2 cellular contexts compared by ENCODE assay signal in genomic region chr4:106401157-106401556, GRCh38.
TF ChIP-seq lines count a peak whose summit lies in the region.

No MANE protein-coding gene starts in this region.

TF ChIP-seq in HepG2, 621 proteins besides CTCF, POLR2A, EP300 and RAD21:
- TF ChIP-seq ZNF614 (CRISPR knock-in tag; IDR thresholded peaks at IDR 0.05; ENCODE audit: borderline replicate concordance) (no peak), SMAD1 (CRISPR knock-in tag; IDR thresholded peaks at IDR 0.05; ENCODE audit: borderline replicate concordance, low read depth) (no peak), NCOR1 (IDR thresholded peaks at IDR 0.05; ENCODE audit: borderline replicate concordance, low read length) (no peak), TIGD3 (CRISPR knock-in tag; IDR thresholded peaks at IDR 0.05; ENCODE audit: borderline replicate concordance) (no peak), RAD51 (IDR thresholded peaks at IDR 0.05; ENCODE audit: borderline replicate concordance) (peak; percentile 66; the same call in 1 of the 2 replicates), ZNF724P (CRISPR knock-in tag; IDR thresholded peaks at IDR 0.05; ENCODE audit: borderline replicate concordance) (no peak), SKI (IDR thresholded peaks at IDR 0.05; ENCODE audit: partially characterized antibody) (no peak)

TF ChIP-seq in K562, 482 proteins besides CTCF, POLR2A, EP300 and RAD21:
- TF ChIP-seq GABPB2 (CRISPR knock-in tag; conservative IDR thresholded peaks at IDR 0.05) (no peak), L3MBTL2 (IDR thresholded peaks at IDR 0.05) (no peak), POLR2H (tag; IDR thresholded peaks at IDR 0.05; ENCODE audit: low read depth) (no peak), ETS2 (tag; IDR thresholded peaks at IDR 0.05; ENCODE audit: borderline replicate concordance, poor library complexity, severe bottlenecking) (no peak), TFE3 (CRISPR knock-in tag; IDR thresholded peaks at IDR 0.05) (peak; percentile 88), SLC30A9 (CRISPR knock-in tag; IDR thresholded peaks at IDR 0.05) (no peak)
